In genomic region chrX:120316587-120317283, GRCh38 we compare ENCODE assay signal across 19 cellular contexts. TPM values are rescaled to one million over a fixed set of nuclear protein-coding genes. Genes with fewer than 3 reads are reported as not detected.
DNase-seq lines count a peak whose midpoint lies in the region; ATAC-seq, FAIRE-seq and TF ChIP-seq lines count a peak whose summit lies in the region.
"Had no signal": no experiment of that assay in that cellular context is flagged by ENCODE, and none has a peak within 500 bp of the region (broad histone marks: within the 10 kb centered on the region; RNA-seq: fewer than 3 reads in every experiment).

No MANE protein-coding gene starts in this region.

- POLR2A ChIA-PET in HepG2 (lab: Yijun Ruan, JAX), result no interaction called here

- no peak overlapping the region for H3K4me2 ChIP-seq in astrocyte (ENCODE audit: low read length)
- H3K4me2 ChIP-seq in HepG2 (ENCODE audit: low read depth, low read length), result no peak overlapping the region
- H3K4me2 ChIP-seq: BLaER1 had no signal

- H3K79me2 ChIP-seq in astrocyte (ENCODE audit: insufficient read depth, low read length) (no peaks in the 10 kb centered on the region), HepG2 (ENCODE audit: insufficient read depth, low read length) (no peaks in the 10 kb centered on the region)

- in situ Hi-C loops in HepG2 (cut with HindIII; ENCODE audit: extremely low pct_ligation_motif_present, low pct_unique_long_range_greater_than_20kb), result no loop called here

- H4K20me1 ChIP-seq in astrocyte (ENCODE audit: insufficient read depth, low read length) (no peaks in the 10 kb centered on the region), HepG2 (ENCODE audit: insufficient read depth, low read length) (no peaks in the 10 kb centered on the region)
- H4K20me1 ChIP-seq: BLaER1 had no signal

- DNase-seq in EL (peak; percentile 39), LHCN-M2 (ENCODE audit: low read depth) (peak; percentile 35), astrocyte (ENCODE audit: low read depth) (peak; percentile 27), lung (ENCODE audit: low spot score) (no peak), NCI-H748 (lab: John Stamatoyannopoulos, UW; ENCODE audit: unreplicated experiment) (no peak), retina (no peak), HepG2 (ENCODE audit: low spot score) (no peak)
- DNase-seq: activated CD4-positive, alpha-beta T cell treated with anti-CD3 and anti-CD28 coated beads, Interleukin-2, amount 50 U/mL, for 1 hour; DMS79; sigmoid colon; stimulated activated CD4-positive, alpha-beta T cell treated with anti-CD3 and anti-CD28 coated beads, Interleukin-4, amount 100 ng/mL, for 4 hours; thyroid gland had no signal

- no peak overlapping the region for H3K9ac ChIP-seq in astrocyte (ENCODE audit: low read length)
- H3K9ac ChIP-seq in HepG2 (ENCODE audit: insufficient read depth, low read depth, low read length), result no peak overlapping the region
- H3K9ac ChIP-seq: BLaER1 had no signal

- intact Hi-C loops in HepG2 (cut with micrococcal nuclease; ENCODE audit: unreplicated experiment), result loop anchor here (10.0 kb wide), 1 partner anchor 148 kb away; the partner anchor contains the start of gene LAMP2

- H3K27ac Mint-ChIP-seq in astrocyte (ENCODE audit: unreplicated experiment), result no peak overlapping the region
- H3K27ac Mint-ChIP-seq: mesothelial cell of epicardium had no signal

- TF ChIP-seq CTCF in astrocyte (IDR thresholded peaks at IDR 0.05; ENCODE audit: insufficient read depth, low read depth, low read length), result no peak
- TF ChIP-seq CTCF in lung (IDR thresholded peaks at IDR 0.05; ENCODE audit: control extremely low read depth, extremely low read depth), result no peak
- no peak for TF ChIP-seq CTCF in HepG2 (CRISPR knock-in tag; IDR thresholded peaks at IDR 0.05)

- H3K36me3 Mint-ChIP-seq in astrocyte (ENCODE audit: low read depth, unreplicated experiment), result no peaks in the 10 kb centered on the region
- H3K36me3 Mint-ChIP-seq: mesothelial cell of epicardium had no signal

- H3K9me3 Mint-ChIP-seq in astrocyte (ENCODE audit: unreplicated experiment), result no peaks in the 10 kb centered on the region
- H3K9me3 Mint-ChIP-seq: central memory CD8-positive, alpha-beta T cell; mesothelial cell of epicardium had no signal

- peaks cover 11% of the 10 kb centered on the region for H3K27me3 Mint-ChIP-seq in astrocyte (ENCODE audit: low read depth, unreplicated experiment)

- FAIRE-seq in astrocyte (lab: Jason Lieb, UNC), result peak; percentile 98
- FAIRE-seq in HepG2 (lab: Jason Lieb, UNC), result no peak
- FAIRE-seq: frontal cortex had no signal

- H3K4me3 ChIP-seq in astrocyte (ENCODE audit: insufficient read depth, low read depth, low read length) (no peak overlapping the region), lung (no peak overlapping the region), HepG2 (replicated peaks in 1 of 3; ENCODE audit: insufficient read depth in 1 of 3, low read depth in 2 of 3, low read length in 3 of 3) (no peak overlapping the region)
- H3K4me3 ChIP-seq: BLaER1, sigmoid colon, thyroid gland had no signal

- no peak overlapping the region for H3K4me3 Mint-ChIP-seq in astrocyte (ENCODE audit: unreplicated experiment)
- H3K4me3 Mint-ChIP-seq: central memory CD8-positive, alpha-beta T cell; mesothelial cell of epicardium had no signal

- H3K27ac ChIP-seq in astrocyte (ENCODE audit: low read depth, low read length) (no peak overlapping the region), lung (ENCODE audit: low read depth in 1 of 2, low read length in 1 of 2) (no peak overlapping the region), HepG2 (ENCODE audit: extremely low read length, insufficient read depth, low read length) (no peak overlapping the region)
- H3K27ac ChIP-seq: BLaER1, neutrophil, sigmoid colon, thyroid gland had no signal

- peak; percentile 59 for ATAC-seq in lung (ENCODE audit: insufficient read depth, low FRiP score)
- ATAC-seq in GM21423 (IDR thresholded peaks at IDR 0.05; ENCODE audit: unreplicated experiment), result no peak
- no peak for ATAC-seq in HepG2
- ATAC-seq: Right ventricle myocardium inferior had no signal

- H3K4me1 Mint-ChIP-seq in astrocyte (ENCODE audit: low read depth, unreplicated experiment), result no peaks in the 10 kb centered on the region
- H3K4me1 Mint-ChIP-seq: central memory CD8-positive, alpha-beta T cell; mesothelial cell of epicardium had no signal

- no peaks in the 10 kb centered on the region for H3K4me1 ChIP-seq in astrocyte (ENCODE audit: insufficient read depth, low read length)
- H3K4me1 ChIP-seq in lung (ENCODE audit: control insufficient read depth in 2 of 2, insufficient read depth in 2 of 2, low read length in 2 of 2), result no peaks in the 10 kb centered on the region
- no peaks in the 10 kb centered on the region for H3K4me1 ChIP-seq in HepG2 (ENCODE audit: insufficient read depth, low read length)
- H3K4me1 ChIP-seq: BLaER1, sigmoid colon, thyroid gland had no signal

- no peaks in the 10 kb centered on the region for H3K9me3 ChIP-seq in astrocyte (ENCODE audit: insufficient read depth, low read depth, low read length)
- H3K9me3 ChIP-seq in lung (ENCODE audit: control insufficient read depth in 2 of 2, insufficient read depth in 1 of 2, low read length in 1 of 2), result peaks cover 0 to 1% of the 10 kb centered on the region in 2 donors
- no peaks in the 10 kb centered on the region for H3K9me3 ChIP-seq in HepG2 (ENCODE audit: low read length)
- H3K9me3 ChIP-seq: BLaER1, neutrophil, sigmoid colon, thyroid gland had no signal

- CTCF ChIA-PET in HepG2 (lab: Yijun Ruan, JAX; ENCODE audit: low intra/inter-chr PET ratio, low total read pairs), result no interaction called here

- BruUV-seq in HepG2 (replicated peaks; lab: Mats Ljungman, UMichigan), result no TSS peak

- WGBS in lung, 2 donors, result 63 to 81% methylated on average over 5 of the region's 5 CpGs
- 2% methylated on average over 5 of the region's 5 CpGs for WGBS in HepG2 (ENCODE audit: low lambda C conversion rate)

- H3K27me3 ChIP-seq in astrocyte (ENCODE audit: insufficient read depth, low read length), result peaks cover 9% of the 10 kb centered on the region
- no peaks in the 10 kb centered on the region for H3K27me3 ChIP-seq in lung (ENCODE audit: control insufficient read depth, insufficient read depth)
- H3K27me3 ChIP-seq in HepG2 (ENCODE audit: control insufficient read depth in 1 of 2, insufficient read depth in 2 of 2, low read length in 2 of 2), result peaks cover 0 to 7% of the 10 kb centered on the region in 2 experiments; a peak in 1 of 5 replicates
- H3K27me3 ChIP-seq: sigmoid colon had no signal

- no peak overlapping the region for H2AFZ ChIP-seq in astrocyte (ENCODE audit: low read depth, low read length)
- H2AFZ ChIP-seq in HepG2 (ENCODE audit: low read length), result no peak overlapping the region

- no peak for TF ChIP-seq POLR2A in HepG2 (IDR thresholded peaks at IDR 0.05; ENCODE audit: insufficient read depth in 1 of 2, low read depth in 2 of 2, low read length in 2 of 2)

- TF ChIP-seq EP300 in HepG2 (IDR thresholded peaks at IDR 0.05; ENCODE audit: low read depth in 2 of 2, low read length in 2 of 2), result no peak
- TF ChIP-seq EP300 in HepG2 (CRISPR knock-in tag; IDR thresholded peaks at IDR 0.05; ENCODE audit: borderline replicate concordance), result no peak

- H3K36me3 ChIP-seq in astrocyte (ENCODE audit: insufficient read depth, low read length) (no peaks in the 10 kb centered on the region), lung (ENCODE audit: control insufficient read depth in 2 of 2, insufficient read depth in 2 of 2, low read length in 2 of 2) (no peaks in the 10 kb centered on the region), HepG2 (replicated peaks in 1 of 2; ENCODE audit: control insufficient read depth in 1 of 2, insufficient read depth in 2 of 2, low read length in 2 of 2) (no peaks in the 10 kb centered on the region)
- H3K36me3 ChIP-seq: BLaER1, neutrophil, sigmoid colon, thyroid gland had no signal

- no peak for TF ChIP-seq RAD21 in HepG2 (CRISPR knock-in tag; IDR thresholded peaks at IDR 0.05)

RNA-seq across cellular contexts. Expression of gene TMEM255A, which starts 5.5 kb away (rescaled TPM):
- 0.06 and 0.17 TPM in 2 replicates for total RNA-seq in LHCN-M2 (2014; rRNA removed)
- polyA plus RNA-seq in LHCN-M2 (2012), result 2.2 TPM
- total RNA-seq in astrocyte, result 1.7 and 4.6 TPM in 2 replicates
- under 1 TPM; 0.54 to 0.80 TPM for total RNA-seq in lung
- polyA plus RNA-seq in lung, result under 1 TPM; 0.20 to 0.37 TPM
- 0.40 and 0.56 TPM in 2 replicates for total RNA-seq in HepG2 (2016; rRNA removed; fragmentation: Illumina TruSeq; extraction: Trizol)
- total RNA-seq in HepG2 (2016; cell fraction: cytosol; rRNA removed; fragmentation: Illumina TruSeq; extraction: Trizol; ENCODE audit: low read depth), result 0.09 TPM in 1 of 2 replicates, not detected in the other
- 0.32 and 0.62 TPM in 2 replicates for total RNA-seq in HepG2 (2016; cell fraction: insoluble cytoplasmic fraction; rRNA removed; fragmentation: Illumina TruSeq; extraction: Trizol)
- 0.43 and 0.48 TPM in 2 replicates for total RNA-seq in HepG2 (2016; cell fraction: membrane; rRNA removed; fragmentation: Illumina TruSeq; extraction: Trizol)
- 0.34 and 0.43 TPM in 2 replicates for total RNA-seq in HepG2 (2016; cell fraction: nucleus; rRNA removed; fragmentation: Illumina TruSeq; extraction: Trizol)
- 0.13 TPM in 2 replicates for polyA plus RNA-seq in HepG2 (2011; rRNA removed)
- polyA plus RNA-seq in HepG2 (2011; cell fraction: cytosol; rRNA removed), result 0.09 and 0.13 TPM in 2 replicates
- 0.03 and 0.10 TPM in 2 replicates for polyA plus RNA-seq in HepG2 (2011; cell fraction: nucleus; rRNA removed)
- 0.04 and 0.17 TPM in 2 replicates for polyA plus RNA-seq in HepG2 (2012)
- 0.19 and 0.23 TPM in 2 replicates for polyA plus RNA-seq in HepG2 (2016; cell fraction: cytosol; fragmentation: Illumina TruSeq; extraction: Trizol; ENCODE audit: low read depth)
- 0.99 and 1.5 TPM in 2 replicates for polyA plus RNA-seq in HepG2 (2016; cell fraction: insoluble cytoplasmic fraction; fragmentation: Illumina TruSeq; extraction: Trizol; ENCODE audit: low read depth)
- polyA plus RNA-seq in HepG2 (2016; cell fraction: membrane; fragmentation: Illumina TruSeq; extraction: Trizol; ENCODE audit: low read depth), result 0.65 and 0.84 TPM in 2 replicates
- polyA plus RNA-seq in HepG2 (2016; cell fraction: nucleus; fragmentation: Illumina TruSeq; extraction: Trizol; ENCODE audit: insufficient read depth, low read depth), result 0.89 and 1.1 TPM in 2 replicates
- 0.14 TPM in 1 of 2 replicates, not detected in the other for polyA minus RNA-seq in HepG2 (2011; rRNA and poly(A)+ RNA removed; ENCODE audit: low replicate concordance)
- 0.18 TPM in 1 of 2 replicates, not detected in the other for polyA minus RNA-seq in HepG2 (2011; cell fraction: cytosol; rRNA and poly(A)+ RNA removed)
- 0.25 and 0.39 TPM in 2 replicates for polyA minus RNA-seq in HepG2 (2011; cell fraction: nucleus; rRNA and poly(A)+ RNA removed)

RNA-seq across cellular contexts. Expression of gene ATP1B4, which starts 45.2 kb away (rescaled TPM):
- total RNA-seq in LHCN-M2 (2014; rRNA removed) (not detected in 2 replicates), astrocyte (not detected in 2 replicates), lung (not detected), HepG2 (2016; rRNA removed; fragmentation: Illumina TruSeq; extraction: Trizol) (not detected in 2 replicates)
- polyA plus RNA-seq in LHCN-M2 (2012), result not detected
- polyA plus RNA-seq in lung (not detected), HepG2 (2011; rRNA removed) (not detected in 2 replicates)
- total RNA-seq in HepG2 (2016; cell fraction: cytosol; rRNA removed; fragmentation: Illumina TruSeq; extraction: Trizol; ENCODE audit: low read depth), result not detected in 2 replicates
- total RNA-seq in HepG2 (2016; cell fraction: insoluble cytoplasmic fraction; rRNA removed; fragmentation: Illumina TruSeq; extraction: Trizol), result not detected in 2 replicates
- not detected in 2 replicates for total RNA-seq in HepG2 (2016; cell fraction: membrane; rRNA removed; fragmentation: Illumina TruSeq; extraction: Trizol)
- total RNA-seq in HepG2 (2016; cell fraction: nucleus; rRNA removed; fragmentation: Illumina TruSeq; extraction: Trizol), result not detected in 2 replicates
- polyA plus RNA-seq in HepG2 (2011; cell fraction: cytosol; rRNA removed), result not detected in 2 replicates
- not detected in 2 replicates for polyA plus RNA-seq in HepG2 (2011; cell fraction: nucleus; rRNA removed)
- not detected in 2 replicates for polyA plus RNA-seq in HepG2 (2012)
- polyA plus RNA-seq in HepG2 (2016; cell fraction: cytosol; fragmentation: Illumina TruSeq; extraction: Trizol; ENCODE audit: low read depth), result not detected in 2 replicates
- not detected in 2 replicates for polyA plus RNA-seq in HepG2 (2016; cell fraction: insoluble cytoplasmic fraction; fragmentation: Illumina TruSeq; extraction: Trizol; ENCODE audit: low read depth)
- polyA plus RNA-seq in HepG2 (2016; cell fraction: membrane; fragmentation: Illumina TruSeq; extraction: Trizol; ENCODE audit: low read depth), result not detected in 2 replicates
- polyA plus RNA-seq in HepG2 (2016; cell fraction: nucleus; fragmentation: Illumina TruSeq; extraction: Trizol; ENCODE audit: insufficient read depth, low read depth), result not detected in 2 replicates
- not detected in 2 replicates for polyA minus RNA-seq in HepG2 (2011; rRNA and poly(A)+ RNA removed; ENCODE audit: low replicate concordance)
- not detected in 2 replicates for polyA minus RNA-seq in HepG2 (2011; cell fraction: cytosol; rRNA and poly(A)+ RNA removed)
- polyA minus RNA-seq in HepG2 (2011; cell fraction: nucleus; rRNA and poly(A)+ RNA removed), result not detected in 2 replicates
- total RNA-seq: frontal cortex, mesothelial cell of epicardium, Right ventricle myocardium inferior, sigmoid colon had no signal
- polyA plus RNA-seq: sigmoid colon had no signal

Comparison
In these comparisons a context has a peak if more than half of its experiments do, and no peak if none do; other contexts are left out.
1. DNase-seq: peak in EL (single experiment), LHCN-M2 (single experiment) and astrocyte (single experiment); none in lung (single experiment), NCI-H748 (single experiment), retina (single experiment) and HepG2 (single experiment).